In the genomic region with DNA sequence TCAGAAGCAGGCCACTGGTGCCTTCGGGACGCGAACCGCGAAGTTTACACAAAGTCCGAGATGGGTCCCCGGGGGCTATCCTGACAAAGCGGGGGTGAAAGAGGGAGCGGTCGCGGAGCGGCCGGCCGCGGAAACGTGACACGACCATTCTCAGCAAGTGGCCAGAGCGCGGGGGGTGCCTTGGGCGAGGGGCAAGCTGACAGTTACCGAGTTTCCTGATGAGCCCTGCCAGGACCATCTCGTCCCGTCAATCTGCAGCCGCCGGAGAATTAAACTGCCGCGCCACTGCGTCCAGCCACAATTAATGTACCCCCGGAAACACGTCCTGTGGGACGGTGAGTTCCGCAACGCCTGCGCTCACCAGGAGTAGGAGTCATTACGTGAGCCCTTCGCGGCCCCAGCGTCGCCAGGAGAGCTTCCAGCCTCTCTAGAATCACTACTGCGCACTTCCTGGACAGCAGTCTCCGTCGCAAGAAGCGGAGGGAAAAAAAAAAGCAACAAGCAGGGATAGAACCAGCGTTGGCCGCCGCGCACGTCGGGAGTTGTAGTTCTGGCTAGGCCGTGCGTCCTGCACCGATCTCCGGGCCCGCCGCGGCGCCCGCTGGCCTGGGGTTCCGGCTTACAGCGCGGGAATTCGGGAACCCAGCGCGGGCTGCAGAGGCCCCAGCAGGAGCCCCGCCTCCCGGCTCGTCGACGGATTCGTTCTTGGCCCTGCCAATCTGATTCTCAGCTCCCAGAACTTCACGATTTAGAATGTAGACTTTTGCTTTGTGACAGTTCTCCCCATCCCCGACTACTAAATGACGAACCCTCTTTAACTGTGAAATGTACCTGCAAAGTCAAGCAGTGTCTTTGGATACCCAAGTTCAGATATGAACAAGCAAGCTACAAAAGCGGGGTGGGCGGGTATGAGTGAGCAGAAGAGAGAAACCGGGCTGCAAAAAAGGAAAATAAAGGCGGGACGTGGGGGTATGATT, we compare ENCODE assay signal across 8 cellular contexts. TPM values are rescaled to one million over a fixed set of nuclear protein-coding genes. Genes with fewer than 3 reads are reported as not detected.
DNase-seq lines count a peak whose midpoint lies in the region; ATAC-seq, FAIRE-seq and TF ChIP-seq lines count a peak whose summit lies in the region.

Gene RTTN, minus strand, starts transcription at position 267 of the 977 bp plus-strand sequence. Its CDS starts 29 bp downstream, at position 238.

- CTCF ChIA-PET in T-cell (lab: Charles Lee) = interaction anchor here (1.2 to 2.2 kb wide), 2 partner anchors 10 kb away, joined by 5 to 22 read pairs; no protein-coding TSS in a partner anchor

- peak; percentile 98 for FAIRE-seq in GM12891 (lab: Jason Lieb, UNC)

- H3K4me3 Mint-ChIP-seq in T-cell = peak within 1 kb of the TSS; percentile 95 to 97 (median 97)
- peak within 1 kb of the TSS; percentile 98 for H3K4me3 Mint-ChIP-seq in type B pancreatic cell

- POLR2A ChIA-PET in T-cell (lab: Charles Lee) = interaction anchor here (0.6 kb wide), 3 partner anchors 43 to 1492 kb away, joined by 3 to 4 read pairs (median 4); no protein-coding TSS in a partner anchor

- H3K27ac Mint-ChIP-seq in T-cell (peak within 1 kb of the TSS; percentile 99 to 100), type B pancreatic cell (peak within 1 kb of the TSS; percentile 99)

- peaks cover 32 to 37% (median 35%) of the 10 kb centered on the region in 3 donors for H3K4me1 Mint-ChIP-seq in T-cell
- no peaks in the 10 kb centered on the region for H3K4me1 Mint-ChIP-seq in type B pancreatic cell (ENCODE audit: unreplicated experiment)

- no peak; the same call in 1 of the 2 replicates for TF ChIP-seq POLR2A in GM12891 (IDR thresholded peaks at IDR 0.05; ENCODE audit: low read depth, low read length)

- intact Hi-C loops in cardiac septum (cut with DNase I) = loop anchor here (2.0 kb wide), 1 partner anchor 83 kb away; the partner anchor contains the start of gene SOCS6

- H3K27me3 Mint-ChIP-seq in T-cell = peaks cover 0 to 3% of the 10 kb centered on the region in 2 donors
- H3K27me3 Mint-ChIP-seq in type B pancreatic cell = no peaks in the 10 kb centered on the region

- ATAC-seq in HG02840 (IDR thresholded peaks at IDR 0.05; ENCODE audit: low FRiP score, unreplicated experiment) = peak; percentile 98
- ATAC-seq in T-cell (replicated peaks in 1 of 4) = peak; percentile 94 to 96 (median 96)

- peak; percentile 64 for DNase-seq in GM12891 (ENCODE audit: insufficient read length, low spot score)
- DNase-seq in NCI-H1436 treated with DMSO at 0.1 percent for 48 hours (lab: John Stamatoyannopoulos, UW) = peak; percentile 58
- peak; percentile 82 to 94 (median 88) for DNase-seq in T-cell
- peak; percentile 94 for DNase-seq in cardiac septum (ENCODE audit: low spot score)
- peak; percentile 95 for DNase-seq in pons (ENCODE audit: low spot score)
- peak; percentile 95 for DNase-seq in type B pancreatic cell (ENCODE audit: extremely low spot score, unreplicated experiment)

- H3K36me3 Mint-ChIP-seq in T-cell (peaks cover 11% of the 10 kb centered on the region), type B pancreatic cell (peaks cover 9% of the 10 kb centered on the region)

- no peak for TF ChIP-seq CTCF in type B pancreatic cell (conservative IDR thresholded peaks at IDR 0.05)

- 0 to 1% (median 0%) methylated on average over 78 of the region's 78 CpGs for WGBS in adipose tissue, 3 donors

- H3K27ac ChIP-seq in adipose tissue (ENCODE audit: low read depth, low read length) = peak within 1 kb of the TSS; percentile 49

- no peaks in the 10 kb centered on the region for H3K9me3 Mint-ChIP-seq in T-cell
- H3K9me3 Mint-ChIP-seq in type B pancreatic cell = no peaks in the 10 kb centered on the region

TF ChIP-seq in GM12891, 5 proteins besides CTCF, POLR2A, EP300 and RAD21:
- TF ChIP-seq POLR2AphosphoS5 (IDR thresholded peaks at IDR 0.05; ENCODE audit: low read depth, low read length) (0 out of 2 replicates have a peak, but pooled peaks have one; percentile 38), POU2F2 (IDR thresholded peaks at IDR 0.05; ENCODE audit: low read depth, low read length) (peak; percentile 84), TAF1 (IDR thresholded peaks at IDR 0.05; ENCODE audit: low read depth, low read length) (peak; percentile 83), SPI1 (IDR thresholded peaks at IDR 0.05; ENCODE audit: low read depth, low read length) (0 out of 2 replicates have a peak, but pooled peaks have one; percentile 31), PAX5 (IDR thresholded peaks at IDR 0.05; ENCODE audit: insufficient read depth, low read length, severe bottlenecking) (peak; percentile 13)

RNA-seq across cellular contexts. Expression of gene RTTN, which starts in this region (rescaled TPM):
- polyA plus RNA-seq in GM12891 (2012; ENCODE audit: low read depth, missing spikeins) = 11.2 TPM
- total RNA-seq in T-cell = 10 to 100 TPM; 17.8 to 31.7 (median 19.4) TPM
- 1 to 10 TPM; 2.6 to 3.0 (median 2.8) TPM for polyA plus RNA-seq in adipose tissue
- 12.2 TPM for total RNA-seq in cardiac septum
- total RNA-seq in type B pancreatic cell (ENCODE audit: low replicate concordance) = 10.6 and 29.3 TPM in 2 replicates

Comparison
In these comparisons a context has a peak if more than half of its experiments do, and no peak if none do; other contexts are left out.
1. Peak in every context shown above with its lines: DNase-seq, ATAC-seq and H3K27ac ChIP-seq.